Comparison of ENCODE assay signal across 2 cellular contexts in the genomic region with DNA sequence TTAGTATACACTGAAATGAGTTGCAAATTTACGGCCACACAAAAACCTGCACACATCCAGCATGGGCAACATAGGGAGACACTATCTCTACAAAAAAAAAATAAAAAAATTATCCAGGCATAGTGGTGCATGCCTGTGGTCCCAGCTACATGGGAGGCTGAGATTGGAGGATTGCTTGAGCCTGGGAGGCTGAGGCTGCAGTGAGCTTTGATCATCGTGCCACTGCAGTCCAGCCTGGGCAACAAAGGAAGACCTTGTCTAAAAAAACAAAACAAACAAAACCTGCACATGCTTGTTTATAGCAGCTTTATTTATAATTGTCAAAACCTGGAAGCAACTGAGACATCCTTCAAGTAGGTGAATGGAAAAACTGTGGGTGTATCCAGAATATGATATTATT.
TF ChIP-seq lines count a peak whose summit lies in the region.

No MANE protein-coding gene starts in this region.

TF ChIP-seq in HepG2, 621 proteins besides CTCF, POLR2A, EP300 and RAD21:
- TF ChIP-seq SUZ12 (IDR thresholded peaks at IDR 0.05; ENCODE audit: low read depth, low read length) (no peak), RCOR2 (CRISPR knock-in tag; IDR thresholded peaks at IDR 0.05) (no peak), NRL (CRISPR knock-in tag; IDR thresholded peaks at IDR 0.05; ENCODE audit: borderline replicate concordance) (no peak), ZNF773 (CRISPR knock-in tag; IDR thresholded peaks at IDR 0.05; ENCODE audit: borderline replicate concordance) (no peak), FOSL1 (CRISPR knock-in tag; IDR thresholded peaks at IDR 0.05; ENCODE audit: borderline replicate concordance) (no peak), STAT6 (CRISPR knock-in tag; IDR thresholded peaks at IDR 0.05; ENCODE audit: borderline replicate concordance) (no peak)
- TF ChIP-seq, protein P1, sequence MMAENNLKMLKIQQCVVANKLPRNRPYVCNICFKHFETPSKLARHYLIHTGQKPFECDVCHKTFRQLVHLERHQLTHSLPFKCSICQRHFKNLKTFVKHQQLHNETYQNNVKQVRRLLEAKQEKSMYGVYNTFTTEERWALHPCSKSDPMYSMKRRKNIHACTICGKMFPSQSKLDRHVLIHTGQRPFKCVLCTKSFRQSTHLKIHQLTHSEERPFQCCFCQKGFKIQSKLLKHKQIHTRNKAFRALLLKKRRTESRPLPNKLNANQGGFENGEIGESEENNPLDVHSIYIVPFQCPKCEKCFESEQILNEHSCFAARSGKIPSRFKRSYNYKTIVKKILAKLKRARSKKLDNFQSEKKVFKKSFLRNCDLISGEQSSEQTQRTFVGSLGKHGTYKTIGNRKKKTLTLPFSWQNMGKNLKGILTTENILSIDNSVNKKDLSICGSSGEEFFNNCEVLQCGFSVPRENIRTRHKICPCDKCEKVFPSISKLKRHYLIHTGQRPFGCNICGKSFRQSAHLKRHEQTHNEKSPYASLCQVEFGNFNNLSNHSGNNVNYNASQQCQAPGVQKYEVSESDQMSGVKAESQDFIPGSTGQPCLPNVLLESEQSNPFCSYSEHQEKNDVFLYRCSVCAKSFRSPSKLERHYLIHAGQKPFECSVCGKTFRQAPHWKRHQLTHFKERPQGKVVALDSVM (CRISPR knock-in tag; IDR thresholded peaks at IDR 0.05): peak; percentile 91
TF ChIP-seq in HepG2: peak in this region for 1.

TF ChIP-seq in SK-N-SH, 30 proteins besides CTCF, POLR2A, EP300 and RAD21:
- TF ChIP-seq, protein P2, sequence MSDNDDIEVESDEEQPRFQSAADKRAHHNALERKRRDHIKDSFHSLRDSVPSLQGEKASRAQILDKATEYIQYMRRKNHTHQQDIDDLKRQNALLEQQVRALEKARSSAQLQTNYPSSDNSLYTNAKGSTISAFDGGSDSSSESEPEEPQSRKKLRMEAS (IDR thresholded peaks at IDR 0.05; ENCODE audit: low read depth): no peak
- TF ChIP-seq USF1 (IDR thresholded peaks at IDR 0.05; ENCODE audit: borderline replicate concordance, low read depth) (no peak), RFX5 (IDR thresholded peaks at IDR 0.05; ENCODE audit: low read length) (no peak), RCOR1 (IDR thresholded peaks at IDR 0.05; ENCODE audit: low read length) (no peak), TCF12 (IDR thresholded peaks at IDR 0.05) (no peak), NFIC (IDR thresholded peaks at IDR 0.05; ENCODE audit: borderline replicate concordance) (no peak), POLR2AphosphoS5 (IDR thresholded peaks at IDR 0.05; ENCODE audit: low read depth, low read length) (no peak), CHD2 (IDR thresholded peaks at IDR 0.05; ENCODE audit: low read length, partially characterized antibody) (no peak), SMC3 (IDR thresholded peaks at IDR 0.05; ENCODE audit: low read depth, low read length) (no peak)
- TF ChIP-seq, protein P3, sequence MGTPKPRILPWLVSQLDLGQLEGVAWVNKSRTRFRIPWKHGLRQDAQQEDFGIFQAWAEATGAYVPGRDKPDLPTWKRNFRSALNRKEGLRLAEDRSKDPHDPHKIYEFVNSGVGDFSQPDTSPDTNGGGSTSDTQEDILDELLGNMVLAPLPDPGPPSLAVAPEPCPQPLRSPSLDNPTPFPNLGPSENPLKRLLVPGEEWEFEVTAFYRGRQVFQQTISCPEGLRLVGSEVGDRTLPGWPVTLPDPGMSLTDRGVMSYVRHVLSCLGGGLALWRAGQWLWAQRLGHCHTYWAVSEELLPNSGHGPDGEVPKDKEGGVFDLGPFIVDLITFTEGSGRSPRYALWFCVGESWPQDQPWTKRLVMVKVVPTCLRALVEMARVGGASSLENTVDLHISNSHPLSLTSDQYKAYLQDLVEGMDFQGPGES (IDR thresholded peaks at IDR 0.05; ENCODE audit: low read depth, low read length): no peak
- TF ChIP-seq, protein P4, sequence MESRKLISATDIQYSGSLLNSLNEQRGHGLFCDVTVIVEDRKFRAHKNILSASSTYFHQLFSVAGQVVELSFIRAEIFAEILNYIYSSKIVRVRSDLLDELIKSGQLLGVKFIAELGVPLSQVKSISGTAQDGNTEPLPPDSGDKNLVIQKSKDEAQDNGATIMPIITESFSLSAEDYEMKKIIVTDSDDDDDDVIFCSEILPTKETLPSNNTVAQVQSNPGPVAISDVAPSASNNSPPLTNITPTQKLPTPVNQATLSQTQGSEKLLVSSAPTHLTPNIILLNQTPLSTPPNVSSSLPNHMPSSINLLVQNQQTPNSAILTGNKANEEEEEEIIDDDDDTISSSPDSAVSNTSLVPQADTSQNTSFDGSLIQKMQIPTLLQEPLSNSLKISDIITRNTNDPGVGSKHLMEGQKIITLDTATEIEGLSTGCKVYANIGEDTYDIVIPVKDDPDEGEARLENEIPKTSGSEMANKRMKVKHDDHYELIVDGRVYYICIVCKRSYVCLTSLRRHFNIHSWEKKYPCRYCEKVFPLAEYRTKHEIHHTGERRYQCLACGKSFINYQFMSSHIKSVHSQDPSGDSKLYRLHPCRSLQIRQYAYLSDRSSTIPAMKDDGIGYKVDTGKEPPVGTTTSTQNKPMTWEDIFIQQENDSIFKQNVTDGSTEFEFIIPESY (IDR thresholded peaks at IDR 0.05; ENCODE audit: borderline replicate concordance, low read depth): no peak
- TF ChIP-seq, protein P5, sequence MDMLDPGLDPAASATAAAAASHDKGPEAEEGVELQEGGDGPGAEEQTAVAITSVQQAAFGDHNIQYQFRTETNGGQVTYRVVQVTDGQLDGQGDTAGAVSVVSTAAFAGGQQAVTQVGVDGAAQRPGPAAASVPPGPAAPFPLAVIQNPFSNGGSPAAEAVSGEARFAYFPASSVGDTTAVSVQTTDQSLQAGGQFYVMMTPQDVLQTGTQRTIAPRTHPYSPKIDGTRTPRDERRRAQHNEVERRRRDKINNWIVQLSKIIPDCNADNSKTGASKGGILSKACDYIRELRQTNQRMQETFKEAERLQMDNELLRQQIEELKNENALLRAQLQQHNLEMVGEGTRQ (IDR thresholded peaks at IDR 0.05; ENCODE audit: borderline replicate concordance, low read depth, low read length): no peak
